In the genomic region with DNA sequence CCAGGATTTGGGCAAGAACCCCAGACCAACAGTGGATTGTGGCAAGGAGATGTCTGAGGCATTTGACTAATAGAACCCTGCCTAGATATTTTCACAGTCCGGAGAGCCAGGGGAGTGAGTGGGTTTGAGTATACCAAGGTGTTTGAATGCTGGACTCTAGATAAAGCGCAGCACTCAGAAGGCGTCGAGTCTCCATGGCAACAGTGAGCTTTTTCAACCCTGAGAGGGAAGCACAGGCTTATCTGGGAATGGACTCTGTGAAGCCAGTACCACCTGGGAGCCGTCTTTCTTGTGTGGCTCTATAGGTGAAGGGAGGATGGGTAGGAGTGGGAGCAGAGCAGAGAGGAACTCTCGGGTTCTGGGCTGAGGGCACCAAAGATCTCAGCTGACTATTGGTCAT, we compare ENCODE assay signal across 36 cellular contexts.
"Had no signal": no experiment of that assay in that cellular context is flagged by ENCODE, and none has a peak within 500 bp of the region (broad histone marks: within the 10 kb centered on the region; RNA-seq: fewer than 3 reads in every experiment).

No MANE protein-coding gene starts in this region.

- H3K27me3 Mint-ChIP-seq: activated B cell treated with CpG ODN at 0.5 μM for 24 hours; activated CD8-positive, alpha-beta memory T cell treated with anti-CD3 and anti-CD28 coated beads, Interleukin-2, amount 10 ng/mL, durations not matched to agents 7 days and 5 days; activated naive CD8-positive, alpha-beta T cell treated with anti-CD3 and anti-CD28 coated beads, Interleukin-2, amount 50 U/mL, for 24 hours; effector memory CD8-positive, alpha-beta T cell had no signal

- H3K4me1 Mint-ChIP-seq: activated B cell treated with CpG ODN at 0.5 μM for 24 hours; activated CD8-positive, alpha-beta memory T cell treated with anti-CD3 and anti-CD28 coated beads, Interleukin-2, amount 10 ng/mL, durations not matched to agents 7 days and 5 days; activated naive CD4-positive, alpha-beta T cell treated with anti-CD3 and anti-CD28 coated beads, Interleukin-2, amount 50 U/mL, for 24 hours; activated naive CD8-positive, alpha-beta T cell treated with anti-CD3 and anti-CD28 coated beads for 36 hours; activated naive CD8-positive, alpha-beta T cell treated with anti-CD3 and anti-CD28 coated beads, Interleukin-2, amount 50 U/mL, for 24 hours had no signal

- H3K4me3 Mint-ChIP-seq: activated B cell treated with CpG ODN at 0.5 μM for 24 hours; activated CD8-positive, alpha-beta memory T cell treated with anti-CD3 and anti-CD28 coated beads, Interleukin-2, amount 10 ng/mL, durations not matched to agents 7 days and 5 days; activated CD8-positive, alpha-beta T cell treated with anti-CD3 and anti-CD28 coated beads for 36 hours; activated naive CD4-positive, alpha-beta T cell treated with anti-CD3 and anti-CD28 coated beads for 36 hours; activated naive CD4-positive, alpha-beta T cell treated with anti-CD3 and anti-CD28 coated beads, Interleukin-2, amount 50 U/mL, for 24 hours; activated naive CD8-positive, alpha-beta T cell treated with anti-CD3 and anti-CD28 coated beads for 36 hours; activated naive CD8-positive, alpha-beta T cell treated with anti-CD3 and anti-CD28 coated beads, Interleukin-2, amount 50 U/mL, for 24 hours; activated T-helper 1 cell treated with anti-CD3 and anti-CD28 coated beads, Interleukin-12 subunit alpha, Interleukin-12 subunit beta, Interleukin-2, Interleukin-4 antibody, amounts not matched to agents 30 ng/mL and 10 ng/mL and 1 ng/mL, durations not matched to agents 14 hours and 24 hours and 36 hours; effector memory CD8-positive, alpha-beta T cell; T-helper 1 cell treated with Interleukin-12 subunit alpha and Interleukin-12 subunit beta and Interleukin-4 antibody, amounts not matched to agents 30 μg/mL and 1 μg/mL, for 36 hours; T-helper 2 cell treated with Interferon-gamma antibody and Interleukin-4, amounts not matched to agents 5 μg/mL and 100 μg/mL, for 36 hours had no signal

- H3K27ac Mint-ChIP-seq: activated B cell treated with CpG ODN at 0.5 μM for 24 hours; activated CD8-positive, alpha-beta memory T cell treated with anti-CD3 and anti-CD28 coated beads, Interleukin-2, amount 10 ng/mL, durations not matched to agents 7 days and 5 days; activated CD8-positive, alpha-beta T cell treated with anti-CD3 and anti-CD28 coated beads for 36 hours; activated naive CD4-positive, alpha-beta T cell treated with anti-CD3 and anti-CD28 coated beads for 36 hours; activated naive CD4-positive, alpha-beta T cell treated with anti-CD3 and anti-CD28 coated beads, Interleukin-2, amount 50 U/mL, for 24 hours; activated naive CD8-positive, alpha-beta T cell treated with anti-CD3 and anti-CD28 coated beads for 36 hours; activated naive CD8-positive, alpha-beta T cell treated with anti-CD3 and anti-CD28 coated beads, Interleukin-2, amount 50 U/mL, for 24 hours; activated T-helper 1 cell treated with anti-CD3 and anti-CD28 coated beads, Interleukin-12 subunit alpha, Interleukin-12 subunit beta, Interleukin-2, Interleukin-4 antibody, amounts not matched to agents 30 ng/mL and 10 ng/mL and 1 ng/mL, durations not matched to agents 14 hours and 24 hours and 36 hours; activated T-helper 2 cell treated with anti-CD3 and anti-CD28 coated beads, Interferon-gamma antibody, Interleukin-2, Interleukin-4, amounts not matched to agents 10 μg/mL and 5 μg/mL and 100 μg/mL, durations not matched to agents 14 hours and 24 hours and 36 hours; effector memory CD8-positive, alpha-beta T cell; T-helper 1 cell treated with Interleukin-12 subunit alpha and Interleukin-12 subunit beta and Interleukin-4 antibody, amounts not matched to agents 30 μg/mL and 1 μg/mL, for 36 hours; T-helper 2 cell treated with Interferon-gamma antibody and Interleukin-4, amounts not matched to agents 5 μg/mL and 100 μg/mL, for 36 hours had no signal

- H3K27ac ChIP-seq: adrenal gland, body of pancreas, esophagus muscularis mucosa, foreskin keratinocyte, gastrocnemius medialis, heart left ventricle, WERI-Rb-1 had no signal

- H3K27me3 ChIP-seq: adrenal gland, body of pancreas, esophagus muscularis mucosa, foreskin keratinocyte, gastrocnemius medialis had no signal

- DNase-seq: activated B cell treated with CpG ODN at 0.5 μM for 24 hours; activated CD4-positive, alpha-beta T cell treated with anti-CD3 and anti-CD28 coated beads for 48 hours; activated CD4-positive, alpha-beta T cell treated with anti-CD3 and anti-CD28 coated beads, Interleukin-2, amount 50 U/mL, for 1 hour; activated CD4-positive, alpha-beta T cell treated with anti-CD3 and anti-CD28 coated beads, Interleukin-2, amount 50 U/mL, for 48 hours; activated CD8-positive, alpha-beta memory T cell treated with anti-CD3 and anti-CD28 coated beads, Interleukin-2, amount 10 ng/mL, durations not matched to agents 7 days and 5 days; activated CD8-positive, alpha-beta memory T cell treated with anti-CD3 and anti-CD28 coated beads, Interleukin-2, amount 50 U/mL, for 4 hours; activated CD8-positive, alpha-beta T cell treated with anti-CD3 and anti-CD28 coated beads for 36 hours; activated effector memory CD4-positive, alpha-beta T cell treated with anti-CD3 and anti-CD28 coated beads, Interleukin-2, amount 50 U/mL, for 16 hours; activated naive CD4-positive, alpha-beta T cell treated with anti-CD3 and anti-CD28 coated beads for 36 hours; activated naive CD8-positive, alpha-beta T cell treated with anti-CD3 and anti-CD28 coated beads for 36 hours; activated naive CD8-positive, alpha-beta T cell treated with anti-CD3 and anti-CD28 coated beads, Interleukin-2, amount 50 U/mL, for 24 hours; activated T-cell treated with anti-CD3 and anti-CD28 coated beads, Interleukin-2, amount 50 U/mL, for 1 hour; activated T-cell treated with anti-CD3 and anti-CD28 coated beads, Interleukin-2, amount 50 U/mL, for 48 hours; adrenal gland; amygdala; aorta; body of pancreas; caudate nucleus; cortex of kidney; dermis blood vessel endothelial cell; effector CD4-positive, alpha-beta T cell; effector memory CD8-positive, alpha-beta T cell; erythroblast; foreskin keratinocyte; gastrocnemius medialis; glutamatergic neuron; heart left ventricle; T1000; WERI-Rb-1 had no signal

- H3K9me3 Mint-ChIP-seq: activated naive CD4-positive, alpha-beta T cell treated with anti-CD3 and anti-CD28 coated beads, Interleukin-2, amount 50 U/mL, for 24 hours; activated naive CD8-positive, alpha-beta T cell treated with anti-CD3 and anti-CD28 coated beads for 36 hours had no signal

- H3K36me3 Mint-ChIP-seq: activated CD8-positive, alpha-beta memory T cell treated with anti-CD3 and anti-CD28 coated beads, Interleukin-2, amount 10 ng/mL, durations not matched to agents 7 days and 5 days; activated naive CD4-positive, alpha-beta T cell treated with anti-CD3 and anti-CD28 coated beads, Interleukin-2, amount 50 U/mL, for 24 hours had no signal

- H3K36me3 ChIP-seq: adrenal gland, esophagus muscularis mucosa, gastrocnemius medialis, heart left ventricle, WERI-Rb-1 had no signal

- ATAC-seq: activated CD4-positive, CD25-positive, alpha-beta regulatory T cell treated with anti-CD3 and anti-CD28 coated beads, Interleukin-2, amount 50 U/mL, for 24 hours; activated CD8-positive, alpha-beta memory T cell treated with anti-CD3 and anti-CD28 coated beads, Interleukin-2, amount 10 ng/mL, durations not matched to agents 7 days and 5 days; activated CD8-positive, alpha-beta T cell treated with anti-CD3 and anti-CD28 coated beads for 36 hours; activated naive CD8-positive, alpha-beta T cell treated with anti-CD3 and anti-CD28 coated beads, Interleukin-2, amount 50 U/mL, for 24 hours; body of pancreas; effector memory CD8-positive, alpha-beta T cell; foreskin keratinocyte; gastrocnemius medialis; heart left ventricle had no signal

- H3K4me3 ChIP-seq: adrenal gland, body of pancreas, esophagus muscularis mucosa, gastrocnemius medialis, heart left ventricle had no signal

- H3K9me3 ChIP-seq: adrenal gland, body of pancreas, gastrocnemius medialis had no signal

- H3K4me1 ChIP-seq: adrenal gland, body of pancreas, esophagus muscularis mucosa, foreskin keratinocyte, gastrocnemius medialis, heart left ventricle had no signal
